35 cellular contexts compared by ENCODE assay signal in the genomic region with DNA sequence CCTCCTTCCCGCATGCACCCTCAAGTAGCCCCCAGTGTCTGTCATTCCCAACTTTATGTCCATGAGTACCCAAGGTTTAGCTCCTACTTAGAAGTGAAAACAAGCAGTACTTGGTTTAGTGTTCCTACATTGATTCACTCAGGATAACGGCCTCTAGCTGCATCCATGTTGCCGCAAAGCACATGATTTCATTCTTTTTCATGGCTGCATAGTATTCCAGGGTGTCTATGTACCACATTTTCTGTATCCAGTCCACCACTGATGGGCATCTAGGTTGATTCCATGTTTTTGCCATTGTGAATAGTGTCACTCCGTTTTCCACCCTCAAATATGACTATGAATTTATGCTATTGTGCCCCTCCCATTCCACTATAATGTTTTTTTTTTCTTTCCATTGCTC.
DNase-seq lines count a peak whose midpoint lies in the region; ATAC-seq, FAIRE-seq and TF ChIP-seq lines count a peak whose summit lies in the region.
"Had no signal": no experiment of that assay in that cellular context is flagged by ENCODE, and none has a peak within 500 bp of the region (broad histone marks: within the 10 kb centered on the region; RNA-seq: fewer than 3 reads in every experiment).

No MANE protein-coding gene starts in this region.

- no peak for DNase-seq in K562 (ENCODE audit: extremely low read depth in 1 of 4, low spot score in 3 of 4)
- no peak for DNase-seq in mesothelial cell of epicardium (ENCODE audit: low spot score in 2 of 2, unreplicated experiment in 2 of 2)
- no peak for DNase-seq in OCI-LY7 (ENCODE audit: low spot score)
- DNase-seq in NAMALWA (ENCODE audit: low spot score): no peak
- DNase-seq in left cardiac atrium: no peak
- DNase-seq: 8988T; ACHN; AML-193; BE2C; C1 segment of cervical spinal cord; Caco-2; Calu3; CD4-positive, alpha-beta memory T cell; CD4-positive, alpha-beta T cell; CD4-positive, CD25-positive, alpha-beta regulatory T cell; CD8-positive, alpha-beta memory T cell; CD8-positive, alpha-beta T cell; COR-L47; DMS 273 treated with DMSO at 0.1 percent for 48 hours; DMS153; DMS53; DMS79; DMS79 treated with DMSO at 0.1 percent for 48 hours; DND-41; EL had no signal

- POLR2A ChIA-PET in HEK293 (lab: Yijun Ruan, JAX) (no interaction called here), K562 (lab: Yijun Ruan, JAX) (interaction anchor here (0.9 kb wide), 1 partner anchor 94 kb away, joined by 3 read pairs; no protein-coding TSS in a partner anchor), OCI-LY7 (lab: Charles Lee) (no interaction called here)

- intact Hi-C loops in K562 (cut with micrococcal nuclease): no loop called here
- intact Hi-C loops in OCI-LY7 (cut with micrococcal nuclease; ENCODE audit: unreplicated experiment): no loop called here
- intact Hi-C loops in left cardiac atrium (cut with DNase I): no loop called here

- H3K4me3 Mint-ChIP-seq in mesothelial cell of epicardium: no peak overlapping the region
- H3K4me3 Mint-ChIP-seq: B cell; CD14-positive monocyte; CD4-positive, alpha-beta memory T cell; CD4-positive, alpha-beta T cell; CD4-positive, CD25-positive, alpha-beta regulatory T cell; CD8-positive, alpha-beta memory T cell; CD8-positive, alpha-beta T cell had no signal

- no peaks in the 10 kb centered on the region for H3K27me3 ChIP-seq in K562 (ENCODE audit: control insufficient read depth in 2 of 2, insufficient read depth in 2 of 2, low read length in 2 of 2)
- H3K27me3 ChIP-seq: BE2C; BLaER1; BLaER1 treated with 17β-estradiol and CSF1 and Interleukin-3, amounts not matched to agents 10 nM and 100 nM had no signal

- H2AFZ ChIP-seq in K562 (ENCODE audit: low read depth, low read length) (no peak overlapping the region), OCI-LY7 (ENCODE audit: low read length) (no peak overlapping the region)

- H3K4me2 ChIP-seq in K562 (ENCODE audit: insufficient read depth, low read length): no peak overlapping the region
- H3K4me2 ChIP-seq in OCI-LY7 (ENCODE audit: low read length): no peak overlapping the region
- H3K4me2 ChIP-seq: A549; BLaER1; BLaER1 treated with 17β-estradiol and CSF1 and Interleukin-3, amounts not matched to agents 10 nM and 100 nM had no signal

- WGBS in K562 (ENCODE audit: insufficient coverage, low coverage, missing lambda C conversion rate): 4% methylated on average over 3 of the region's 4 CpGs

- H3K4me3 ChIP-seq in HEK293 (ENCODE audit: low read depth, low read length): no peak overlapping the region
- no peak overlapping the region for H3K4me3 ChIP-seq in K562
- H3K4me3 ChIP-seq in OCI-LY7 (ENCODE audit: low read depth, low read length, poor library complexity, severe bottlenecking): no peak overlapping the region
- H3K4me3 ChIP-seq: A549; BLaER1; BLaER1 treated with 17β-estradiol and CSF1 and Interleukin-3, amounts not matched to agents 10 nM and 100 nM had no signal

- H3K79me2 ChIP-seq in K562 (ENCODE audit: control insufficient read depth, insufficient read depth, low read length) (no peaks in the 10 kb centered on the region), OCI-LY7 (ENCODE audit: insufficient read depth, low read depth, low read length) (no peaks in the 10 kb centered on the region)

- TF ChIP-seq POLR2A in K562 (conservative IDR thresholded peaks at IDR 0.05): no peak

- H3K4me1 Mint-ChIP-seq in mesothelial cell of epicardium: peaks cover 15% of the 10 kb centered on the region
- H3K4me1 Mint-ChIP-seq: B cell; CD14-positive monocyte; CD4-positive, alpha-beta memory T cell; CD4-positive, CD25-positive, alpha-beta regulatory T cell; CD8-positive, alpha-beta memory T cell had no signal

- no peaks in the 10 kb centered on the region for H3K27me3 Mint-ChIP-seq in mesothelial cell of epicardium (ENCODE audit: low read depth)
- H3K27me3 Mint-ChIP-seq: B cell; CD4-positive, alpha-beta T cell; CD4-positive, CD25-positive, alpha-beta regulatory T cell had no signal

- no peak for TF ChIP-seq EP300 in K562 (IDR thresholded peaks at IDR 0.05; ENCODE audit: low read length)

- H3K4me1 ChIP-seq in HEK293 (ENCODE audit: control insufficient read depth, insufficient read depth, low read length) (no peaks in the 10 kb centered on the region), K562 (replicated peaks in 1 of 2; ENCODE audit: control insufficient read depth in 2 of 2, insufficient read depth in 2 of 2, low read length in 2 of 2) (no peaks in the 10 kb centered on the region), OCI-LY7 (ENCODE audit: insufficient read depth, low read length, poor library complexity, severe bottlenecking) (no peaks in the 10 kb centered on the region)
- H3K4me1 ChIP-seq: A549; BE2C; BLaER1; BLaER1 treated with 17β-estradiol and CSF1 and Interleukin-3, amounts not matched to agents 10 nM and 100 nM; Caco-2 had no signal

- no peaks in the 10 kb centered on the region for H3K9me1 ChIP-seq in K562 (ENCODE audit: control insufficient read depth, insufficient read depth, low read length)

- H3K9me3 ChIP-seq in HEK293 (ENCODE audit: control insufficient read depth, insufficient read depth, low read depth, low read length): no peaks in the 10 kb centered on the region
- no peaks in the 10 kb centered on the region for H3K9me3 ChIP-seq in K562 (replicated peaks; ENCODE audit: control insufficient read depth, insufficient read depth, low read depth, low read length)
- H3K9me3 ChIP-seq in OCI-LY7 (ENCODE audit: low read length): no peaks in the 10 kb centered on the region
- H3K9me3 ChIP-seq: A549, BE2C, BLaER1, Caco-2 had no signal

- H3K27ac ChIP-seq in HEK293 (ENCODE audit: extremely low read depth, low read depth, low read length): no peak overlapping the region
- H3K27ac ChIP-seq in K562 (ENCODE audit: extremely low read depth, low read depth, low read length): no peak overlapping the region
- H3K27ac ChIP-seq in OCI-LY7 (ENCODE audit: low read depth, low read length, poor library complexity, severe bottlenecking): no peak overlapping the region
- H3K27ac ChIP-seq: 22Rv1; A549; BLaER1; BLaER1 treated with 17β-estradiol and CSF1 and Interleukin-3, amounts not matched to agents 10 nM and 100 nM; C4-2B had no signal

- H3K36me3 ChIP-seq in HEK293 (ENCODE audit: control insufficient read depth in 2 of 2, insufficient read depth in 1 of 2, low read length in 2 of 2): no peaks in the 10 kb centered on the region
- H3K36me3 ChIP-seq in K562 (ENCODE audit: control insufficient read depth, insufficient read depth, low read length): no peaks in the 10 kb centered on the region
- H3K36me3 ChIP-seq in OCI-LY7 (ENCODE audit: insufficient read depth, low read length): no peaks in the 10 kb centered on the region
- H3K36me3 ChIP-seq: BE2C; BLaER1; BLaER1 treated with 17β-estradiol and CSF1 and Interleukin-3, amounts not matched to agents 10 nM and 100 nM had no signal

- H3K36me3 Mint-ChIP-seq in mesothelial cell of epicardium: no peaks in the 10 kb centered on the region
- H3K36me3 Mint-ChIP-seq: CD14-positive monocyte; CD4-positive, alpha-beta memory T cell; CD4-positive, CD25-positive, alpha-beta regulatory T cell; CD8-positive, alpha-beta memory T cell; CD8-positive, alpha-beta T cell had no signal

- H3K9me2 ChIP-seq in OCI-LY7 (ENCODE audit: insufficient read depth, low read length): no peaks in the 10 kb centered on the region

- in situ Hi-C loops in K562 (cut with MboI): no loop called here

- peak overlapping the region; percentile 62 for H3K27ac Mint-ChIP-seq in mesothelial cell of epicardium
- H3K27ac Mint-ChIP-seq: B cell; CD4-positive, alpha-beta memory T cell; CD4-positive, alpha-beta T cell; CD4-positive, CD25-positive, alpha-beta regulatory T cell; CD8-positive, alpha-beta memory T cell; CD8-positive, alpha-beta T cell had no signal

- H3K9me3 Mint-ChIP-seq in mesothelial cell of epicardium: peaks cover 15% of the 10 kb centered on the region
- H3K9me3 Mint-ChIP-seq: CD4-positive, alpha-beta T cell; CD8-positive, alpha-beta T cell had no signal

- no peak for FAIRE-seq in K562 (lab: Jason Lieb, UNC)
- FAIRE-seq: A204.1, A549, D721Med had no signal

- no peak overlapping the region for H3K9ac ChIP-seq in K562 (ENCODE audit: insufficient read depth in 1 of 2, low read depth in 2 of 2, low read length in 2 of 2)
- H3K9ac ChIP-seq: BLaER1; BLaER1 treated with 17β-estradiol and CSF1 and Interleukin-3, amounts not matched to agents 10 nM and 100 nM had no signal

- CTCF ChIA-PET in HEK293 (lab: Yijun Ruan, JAX) (no interaction called here), K562 (lab: Yijun Ruan, JAX; ENCODE audit: low intra/inter-chr PET ratio) (no interaction called here), OCI-LY7 (lab: Charles Lee; ENCODE audit: unreplicated experiment) (no interaction called here)

- no peak for TF ChIP-seq RAD21 in K562 (CRISPR knock-in tag; conservative IDR thresholded peaks at IDR 0.05 in 1 of 2, IDR thresholded peaks at IDR 0.05 in 1 of 2)

- TF ChIP-seq CTCF in HEK293 (tag by site-specific recombination; IDR thresholded peaks at IDR 0.05) (no peak), K562 (IDR thresholded peaks at IDR 0.05 in 2 of 3, conservative IDR thresholded peaks at IDR 0.05 in 1 of 3; ENCODE audit: insufficient read depth in 2 of 3, low read depth in 1 of 3, low read length in 3 of 3) (no peak), mesothelial cell of epicardium (IDR thresholded peaks at IDR 0.05; ENCODE audit: unreplicated experiment) (no peak), OCI-LY7 (conservative IDR thresholded peaks at IDR 0.05; ENCODE audit: low read length) (no peak)

- BruUV-seq in K562 (replicated peaks; lab: Mats Ljungman, UMichigan) (no TSS peak), OCI-LY7 (replicated peaks; lab: Mats Ljungman, UMichigan) (no TSS peak)

- no peaks in the 10 kb centered on the region for H4K20me1 ChIP-seq in K562 (replicated peaks; ENCODE audit: control insufficient read depth, insufficient read depth, low read length)
- no peaks in the 10 kb centered on the region for H4K20me1 ChIP-seq in OCI-LY7 (ENCODE audit: insufficient read depth, low read length)
- H4K20me1 ChIP-seq: BLaER1; BLaER1 treated with 17β-estradiol and CSF1 and Interleukin-3, amounts not matched to agents 10 nM and 100 nM had no signal

- ATAC-seq in K562: no peak
- no peak for ATAC-seq in left cardiac atrium
- ATAC-seq: A549; CD8-positive, alpha-beta T cell had no signal

TF ChIP-seq in HEK293, 187 proteins besides CTCF, POLR2A, EP300 and RAD21:
- TF ChIP-seq SP3 (tag by site-specific recombination; IDR thresholded peaks at IDR 0.05): no peak
- peak; percentile 31; the same call in 1 of the 2 replicates for TF ChIP-seq ZNF146 (tag by site-specific recombination; IDR thresholded peaks at IDR 0.05)
- TF ChIP-seq ZBTB21 (tag by site-specific recombination; IDR thresholded peaks at IDR 0.05): no peak
- no peak for TF ChIP-seq KLF16 (tag by site-specific recombination; IDR thresholded peaks at IDR 0.05)
- TF ChIP-seq KLF7 (tag by site-specific recombination; IDR thresholded peaks at IDR 0.05; ENCODE audit: borderline replicate concordance): no peak

TF ChIP-seq in K562, 482 proteins besides CTCF, POLR2A, EP300 and RAD21 (continues in another document):
- TF ChIP-seq RBM25 (IDR thresholded peaks at IDR 0.05; ENCODE audit: low read depth, low read length, severe bottlenecking) (peak; percentile 69), ILF3 (IDR thresholded peaks at IDR 0.05; ENCODE audit: borderline replicate concordance) (no peak), ZKSCAN8 (CRISPR knock-in tag; IDR thresholded peaks at IDR 0.05) (no peak), ELF1 (tag; IDR thresholded peaks at IDR 0.05) (no peak), ZNF146 (CRISPR knock-in tag; IDR thresholded peaks at IDR 0.05; ENCODE audit: unreplicated experiment) (peak; percentile 74), ZNF431 (CRISPR knock-in tag; IDR thresholded peaks at IDR 0.05) (no peak)
